Comparison of ENCODE assay signal across 8 cellular contexts in the genomic region with DNA sequence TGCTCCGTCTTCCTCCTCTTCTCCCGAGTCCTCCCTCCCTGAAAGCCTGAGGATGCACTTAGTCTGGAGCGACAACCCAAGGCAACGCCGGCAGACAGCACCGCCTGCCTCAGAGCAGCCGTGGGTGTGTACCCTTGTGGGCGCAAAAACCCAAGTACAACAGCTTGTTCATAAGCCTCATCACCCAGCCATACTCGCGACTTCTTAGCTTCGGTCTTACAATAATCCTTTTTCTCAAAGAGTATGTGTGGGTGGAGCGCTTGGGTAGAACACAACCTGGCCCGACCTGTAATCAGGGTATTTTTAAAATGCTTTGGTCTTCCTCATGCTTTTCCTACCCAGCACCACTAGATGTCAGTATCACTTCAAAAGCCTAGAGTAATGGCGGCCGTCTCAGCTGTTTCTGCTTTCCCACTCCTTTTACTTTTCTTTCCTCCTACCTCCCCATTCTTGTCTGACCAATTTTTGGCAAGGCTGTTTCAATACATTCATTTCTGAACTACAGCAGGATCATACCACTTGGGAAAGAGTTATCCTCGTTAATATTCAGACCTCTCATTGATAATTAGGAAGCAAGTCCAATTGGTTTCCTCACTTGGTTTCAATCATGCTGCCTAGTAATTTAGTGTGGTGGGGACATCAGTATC.
DNase-seq lines count a peak whose midpoint lies in the region; ATAC-seq and TF ChIP-seq lines count a peak whose summit lies in the region.

No MANE protein-coding gene starts in this region.

- intact Hi-C loops in Right ventricle myocardium superior (cut with DNase I) = no loop called here
- intact Hi-C loops in ovary (cut with DNase I) = loop anchor here in 2 of 4 donors (2.0 kb wide), 1 partner anchor 266 kb away; no protein-coding TSS in a partner anchor

- DNase-seq in GM10266 (ENCODE audit: extremely low spot score) (peak; percentile 65), HEK293T (ENCODE audit: extremely low spot score) (peak; percentile 76), M059J (ENCODE audit: low read depth) (peak; percentile 73), SJCRH30 (peak; percentile 50 to 86), Right ventricle myocardium superior (peak; percentile 39), ovary (peak; percentile 42 to 61 (median 52)), NCI-H1048 (lab: John Stamatoyannopoulos, UW) (no peak)
- DNase-seq in activated naive CD8-positive, alpha-beta T cell treated with anti-CD3 and anti-CD28 coated beads for 36 hours = peak; percentile 29

- H3K9me3 ChIP-seq in SJCRH30 (replicated peaks) (no peaks in the 10 kb centered on the region), ovary (no peaks in the 10 kb centered on the region)

- no peaks in the 10 kb centered on the region for H3K36me3 Mint-ChIP-seq in activated naive CD8-positive, alpha-beta T cell treated with anti-CD3 and anti-CD28 coated beads for 36 hours

- 2 to 3% (median 3%) methylated on average over 16 of the region's 16 CpGs for WGBS in ovary, 3 donors

- no peaks in the 10 kb centered on the region for H3K27me3 ChIP-seq in SJCRH30
- no peaks in the 10 kb centered on the region for H3K27me3 ChIP-seq in ovary

- no peak overlapping the region; the same call in 1 of the 2 replicates for H3K27ac ChIP-seq in SJCRH30
- no peak overlapping the region for H3K27ac ChIP-seq in ovary

- H3K4me1 Mint-ChIP-seq in activated naive CD8-positive, alpha-beta T cell treated with anti-CD3 and anti-CD28 coated beads for 36 hours = peaks cover 9% of the 10 kb centered on the region

- POLR2A ChIA-PET in HEK293T (lab: Yijun Ruan, JAX) = no interaction called here

- CTCF ChIA-PET in HEK293T (lab: Yijun Ruan, JAX) = interaction anchor here (0.6 to 2.2 kb wide), 7 partner anchors 28 to 328 kb away, joined by 3 to 16 read pairs (median 4); no protein-coding TSS in a partner anchor

- no peak for TF ChIP-seq EP300 in ovary (IDR thresholded peaks at IDR 0.05)

- H3K27me3 Mint-ChIP-seq in activated naive CD8-positive, alpha-beta T cell treated with anti-CD3 and anti-CD28 coated beads for 36 hours = peaks cover 7% of the 10 kb centered on the region

- no peak for TF ChIP-seq POLR2A in ovary (IDR thresholded peaks at IDR 0.05)

- H3K4me3 ChIP-seq in SJCRH30 (peak overlapping the region; percentile 39), ovary (peak overlapping the region; percentile 21)

- H3K27ac Mint-ChIP-seq in activated naive CD8-positive, alpha-beta T cell treated with anti-CD3 and anti-CD28 coated beads for 36 hours = peak overlapping the region; percentile 18

- TF ChIP-seq CTCF in GM10266 (IDR thresholded peaks at IDR 0.05; ENCODE audit: control insufficient read depth, insufficient read depth, low read depth, missing control alignments) (peak; percentile 87), ovary (IDR thresholded peaks at IDR 0.05) (peak; percentile 76 to 96 (median 93))

- H3K9me3 Mint-ChIP-seq in activated naive CD8-positive, alpha-beta T cell treated with anti-CD3 and anti-CD28 coated beads for 36 hours = no peaks in the 10 kb centered on the region

- no peaks in the 10 kb centered on the region for H3K36me3 ChIP-seq in SJCRH30
- H3K36me3 ChIP-seq in ovary = no peaks in the 10 kb centered on the region

- H3K4me1 ChIP-seq in SJCRH30 = no peaks in the 10 kb centered on the region
- H3K4me1 ChIP-seq in ovary (ENCODE audit: insufficient read depth) = peaks cover 3% of the 10 kb centered on the region

- ATAC-seq in Right ventricle myocardium superior (ENCODE audit: poor library complexity) = peak; percentile 92

- H3K4me3 Mint-ChIP-seq in activated naive CD8-positive, alpha-beta T cell treated with anti-CD3 and anti-CD28 coated beads for 36 hours = peak overlapping the region; percentile 78

TF ChIP-seq in HEK293T, 16 proteins besides CTCF, POLR2A, EP300 and RAD21:
- peak; percentile 43; the same call in 1 of the 2 replicates for TF ChIP-seq L3MBTL2 (conservative IDR thresholded peaks at IDR 0.05)
- no peak for TF ChIP-seq BHLHE40 (IDR thresholded peaks at IDR 0.05; ENCODE audit: borderline replicate concordance)
